ENCODE assay signal across 18 cellular contexts in the genomic region with DNA sequence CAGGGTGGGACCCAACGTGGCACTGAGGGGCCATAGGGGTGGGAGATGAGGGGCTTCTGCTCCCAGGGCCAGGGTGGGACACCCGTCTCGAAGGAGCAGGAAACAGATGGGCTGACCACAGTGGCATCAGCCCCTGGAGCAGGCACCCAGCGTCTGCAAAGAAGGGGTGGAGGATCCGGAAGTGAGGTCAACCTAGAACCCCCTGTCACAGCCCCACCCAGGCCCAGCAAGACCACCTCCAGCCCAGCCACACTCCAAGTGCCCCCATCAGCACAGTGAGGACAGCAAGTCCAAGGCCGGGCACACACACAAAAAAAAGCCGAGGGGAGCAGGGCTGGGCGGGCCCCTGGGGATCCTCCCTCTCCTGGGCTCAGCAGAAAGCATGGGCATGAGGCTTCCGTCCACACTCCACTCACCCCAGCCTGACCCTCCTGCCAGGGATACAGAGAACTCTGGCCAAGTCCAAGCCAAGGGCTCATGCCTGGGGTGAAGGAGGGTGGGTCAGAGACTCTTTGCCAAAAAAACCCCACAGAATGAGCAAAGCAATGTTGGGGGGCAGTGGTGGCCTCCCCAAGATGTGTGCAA.
DNase-seq lines count a peak whose midpoint lies in the region; ATAC-seq and TF ChIP-seq lines count a peak whose summit lies in the region.
"Had no signal": no experiment of that assay in that cellular context is flagged by ENCODE, and none has a peak within 500 bp of the region (broad histone marks: within the 10 kb centered on the region; RNA-seq: fewer than 3 reads in every experiment).

No MANE protein-coding gene starts in this region.

- H3K4me1 ChIP-seq in lower lobe of right lung (no peaks in the 10 kb centered on the region), tibial artery (no peaks in the 10 kb centered on the region), mucosa of descending colon (ENCODE audit: low read depth) (no peaks in the 10 kb centered on the region)
- H3K4me1 ChIP-seq: A549 had no signal

- no peaks in the 10 kb centered on the region for H3K4me1 Mint-ChIP-seq in activated T-cell treated with anti-CD3 and anti-CD28 coated beads, Interleukin-2, amount 50 U/mL, for 4 hours (ENCODE audit: low read depth)
- no peaks in the 10 kb centered on the region for H3K4me1 Mint-ChIP-seq in effector memory CD8-positive, alpha-beta T cell (ENCODE audit: low read depth in 2 of 2)

- peak; percentile 2 for DNase-seq in activated T-cell treated with anti-CD3 and anti-CD28 coated beads, Interleukin-2, amount 50 U/mL, for 4 hours
- DNase-seq in activated T-cell treated with anti-CD3 and anti-CD28 coated beads, Interleukin-2, amount 50 U/mL, for 1 hour: no peak
- peak; percentile 16 for DNase-seq in D341Med (ENCODE audit: low spot score)
- DNase-seq in lower lobe of right lung: peak; percentile 19
- DNase-seq in tibial artery: peak; percentile 9 to 57
- DNase-seq in mucosa of descending colon: no peak
- no peak for DNase-seq in effector memory CD8-positive, alpha-beta T cell
- DNase-seq: C1 segment of cervical spinal cord; GF-D8; GM23248; KBM-7; NCI-H1436; NCI-H2029; NCI-H2171 treated with DMSO at 0.1 percent for 48 hours; NCI-H446 treated with DMSO at 0.1 percent for 48 hours; NK-92 treated with Interleukin-12 subunit alpha and Interleukin-12 subunit beta, amount 100 ng/mL, for 24 hours; OCI-M1 had no signal

- H3K9me3 Mint-ChIP-seq in activated T-cell treated with anti-CD3 and anti-CD28 coated beads, Interleukin-2, amount 50 U/mL, for 4 hours: peaks cover 28% of the 10 kb centered on the region
- H3K9me3 Mint-ChIP-seq in effector memory CD8-positive, alpha-beta T cell: peaks cover 6 to 25% of the 10 kb centered on the region in 2 donors

- H3K9me3 ChIP-seq in lower lobe of right lung (peaks cover 6% of the 10 kb centered on the region), tibial artery (peaks cover 0 to 27% (median 17%) of the 10 kb centered on the region in 3 donors), mucosa of descending colon (peaks cover 7% of the 10 kb centered on the region)

- H3K36me3 Mint-ChIP-seq in activated T-cell treated with anti-CD3 and anti-CD28 coated beads, Interleukin-2, amount 50 U/mL, for 4 hours (ENCODE audit: insufficient read depth): no peaks in the 10 kb centered on the region
- H3K36me3 Mint-ChIP-seq in effector memory CD8-positive, alpha-beta T cell (ENCODE audit: insufficient read depth): no peaks in the 10 kb centered on the region

- peaks cover 9% of the 10 kb centered on the region for H3K27me3 Mint-ChIP-seq in activated T-cell treated with anti-CD3 and anti-CD28 coated beads, Interleukin-2, amount 50 U/mL, for 4 hours (ENCODE audit: low read depth)
- H3K27me3 Mint-ChIP-seq in effector memory CD8-positive, alpha-beta T cell: peaks cover 59 to 74% of the 10 kb centered on the region in 2 donors

- TF ChIP-seq CTCF in lower lobe of right lung (IDR thresholded peaks at IDR 0.05) (no peak), tibial artery (IDR thresholded peaks at IDR 0.05) (no peak), mucosa of descending colon (IDR thresholded peaks at IDR 0.05) (no peak)

- H3K36me3 ChIP-seq in lower lobe of right lung (no peaks in the 10 kb centered on the region), tibial artery (no peaks in the 10 kb centered on the region), mucosa of descending colon (ENCODE audit: low read depth) (no peaks in the 10 kb centered on the region)

- no peak overlapping the region for H3K27ac ChIP-seq in lower lobe of right lung
- no peak overlapping the region for H3K27ac ChIP-seq in tibial artery
- H3K27ac ChIP-seq: A549, GM23248 had no signal

- intact Hi-C loops in lower lobe of right lung (cut with DNase I) (no loop called here), tibial artery (cut with DNase I; ENCODE audit: low total_unique reads) (no loop called here), mucosa of descending colon (cut with DNase I, micrococcal nuclease) (no loop called here)

- ATAC-seq in activated T-cell treated with anti-CD3 and anti-CD28 coated beads, Interleukin-2, amount 50 U/mL, for 4 hours: no peak
- ATAC-seq in lower lobe of right lung (no peak), mucosa of descending colon (no peak)
- no peak for ATAC-seq in effector memory CD8-positive, alpha-beta T cell (replicated peaks)
- ATAC-seq: A549 had no signal

- H3K27ac Mint-ChIP-seq in effector memory CD8-positive, alpha-beta T cell: no peak overlapping the region

- no peak overlapping the region for H3K4me3 ChIP-seq in lower lobe of right lung
- no peak overlapping the region for H3K4me3 ChIP-seq in tibial artery
- H3K4me3 ChIP-seq in mucosa of descending colon: no peak overlapping the region
- H3K4me3 ChIP-seq: A549, GM23248 had no signal

- H3K27me3 ChIP-seq in lower lobe of right lung (ENCODE audit: low read depth) (peaks cover 7% of the 10 kb centered on the region), tibial artery (peaks cover 0 to 15% of the 10 kb centered on the region in 2 donors)

- H3K4me3 Mint-ChIP-seq in activated T-cell treated with anti-CD3 and anti-CD28 coated beads, Interleukin-2, amount 50 U/mL, for 4 hours: no peak overlapping the region
- H3K4me3 Mint-ChIP-seq in effector memory CD8-positive, alpha-beta T cell: no peak overlapping the region

Comparison
In these comparisons a context has a peak if more than half of its experiments do, and no peak if none do; other contexts are left out.
1. DNase-seq: peak in activated T-cell treated with anti-CD3 and anti-CD28 coated beads, Interleukin-2, amount 50 U/mL, for 4 hours (single experiment), D341Med (single experiment), lower lobe of right lung (single experiment) and tibial artery (2 of 2); none in activated T-cell treated with anti-CD3 and anti-CD28 coated beads, Interleukin-2, amount 50 U/mL, for 1 hour (single experiment), mucosa of descending colon (0 of 3) and effector memory CD8-positive, alpha-beta T cell (0 of 3).